ENCODE assay signal across 2 cellular contexts in genomic region chr16:81876273-81876900, GRCh38.
TF ChIP-seq lines count a peak whose summit lies in the region.

No MANE protein-coding gene starts in this region.

TF ChIP-seq in H1, 55 proteins besides CTCF, POLR2A, EP300 and RAD21:
- TF ChIP-seq CHD1 (IDR thresholded peaks at IDR 0.05; ENCODE audit: low read depth, low read length) = no peak
- no peak for TF ChIP-seq KDM5A (IDR thresholded peaks at IDR 0.05; ENCODE audit: low read length)
- no peak for TF ChIP-seq TBP (IDR thresholded peaks at IDR 0.05; ENCODE audit: low read depth, low read length)
- peak; percentile 58 for TF ChIP-seq E2F6 (IDR thresholded peaks at IDR 0.05)

TF ChIP-seq in SK-N-SH, 30 proteins besides CTCF, POLR2A, EP300 and RAD21:
- TF ChIP-seq RCOR1 (IDR thresholded peaks at IDR 0.05; ENCODE audit: low read length) (no peak), ELF1 (IDR thresholded peaks at IDR 0.05) (no peak), ZBTB33 (IDR thresholded peaks at IDR 0.05; ENCODE audit: borderline replicate concordance, low read depth) (no peak), REST (IDR thresholded peaks at IDR 0.05; ENCODE audit: low read depth, low read length) (no peak), JUND (IDR thresholded peaks at IDR 0.05) (no peak), NRF1 (IDR thresholded peaks at IDR 0.05; ENCODE audit: low read depth, low read length) (no peak), GABPA (IDR thresholded peaks at IDR 0.05; ENCODE audit: low read depth) (no peak), TEAD4 (IDR thresholded peaks at IDR 0.05; ENCODE audit: borderline replicate concordance, insufficient read depth) (no peak), NFIC (IDR thresholded peaks at IDR 0.05; ENCODE audit: borderline replicate concordance) (no peak), FOXJ3 (CRISPR knock-in tag; IDR thresholded peaks at IDR 0.05) (no peak), MEF2A (IDR thresholded peaks at IDR 0.05; ENCODE audit: borderline replicate concordance, low read depth) (no peak), RFX5 (IDR thresholded peaks at IDR 0.05; ENCODE audit: low read length) (no peak), RXRA (IDR thresholded peaks at IDR 0.05; ENCODE audit: borderline replicate concordance, low read depth) (no peak), MXI1 (IDR thresholded peaks at IDR 0.05; ENCODE audit: low read depth, low read length) (no peak), FOXM1 (IDR thresholded peaks at IDR 0.05; ENCODE audit: low read depth) (no peak), EZH2phosphoT487 (IDR thresholded peaks at IDR 0.05; ENCODE audit: borderline replicate concordance, low read depth) (no peak), CHD2 (IDR thresholded peaks at IDR 0.05; ENCODE audit: low read length, partially characterized antibody) (no peak), POLR2AphosphoS5 (IDR thresholded peaks at IDR 0.05; ENCODE audit: low read depth, low read length) (no peak)
- TF ChIP-seq, protein P1, sequence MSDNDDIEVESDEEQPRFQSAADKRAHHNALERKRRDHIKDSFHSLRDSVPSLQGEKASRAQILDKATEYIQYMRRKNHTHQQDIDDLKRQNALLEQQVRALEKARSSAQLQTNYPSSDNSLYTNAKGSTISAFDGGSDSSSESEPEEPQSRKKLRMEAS (IDR thresholded peaks at IDR 0.05; ENCODE audit: low read depth) = no peak
- TF ChIP-seq, protein P2, sequence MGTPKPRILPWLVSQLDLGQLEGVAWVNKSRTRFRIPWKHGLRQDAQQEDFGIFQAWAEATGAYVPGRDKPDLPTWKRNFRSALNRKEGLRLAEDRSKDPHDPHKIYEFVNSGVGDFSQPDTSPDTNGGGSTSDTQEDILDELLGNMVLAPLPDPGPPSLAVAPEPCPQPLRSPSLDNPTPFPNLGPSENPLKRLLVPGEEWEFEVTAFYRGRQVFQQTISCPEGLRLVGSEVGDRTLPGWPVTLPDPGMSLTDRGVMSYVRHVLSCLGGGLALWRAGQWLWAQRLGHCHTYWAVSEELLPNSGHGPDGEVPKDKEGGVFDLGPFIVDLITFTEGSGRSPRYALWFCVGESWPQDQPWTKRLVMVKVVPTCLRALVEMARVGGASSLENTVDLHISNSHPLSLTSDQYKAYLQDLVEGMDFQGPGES (IDR thresholded peaks at IDR 0.05; ENCODE audit: low read depth, low read length) = no peak
TF ChIP-seq in SK-N-SH: peak in this region for 0.
